Comparison of ENCODE assay signal across 9 cellular contexts in the genomic region with DNA sequence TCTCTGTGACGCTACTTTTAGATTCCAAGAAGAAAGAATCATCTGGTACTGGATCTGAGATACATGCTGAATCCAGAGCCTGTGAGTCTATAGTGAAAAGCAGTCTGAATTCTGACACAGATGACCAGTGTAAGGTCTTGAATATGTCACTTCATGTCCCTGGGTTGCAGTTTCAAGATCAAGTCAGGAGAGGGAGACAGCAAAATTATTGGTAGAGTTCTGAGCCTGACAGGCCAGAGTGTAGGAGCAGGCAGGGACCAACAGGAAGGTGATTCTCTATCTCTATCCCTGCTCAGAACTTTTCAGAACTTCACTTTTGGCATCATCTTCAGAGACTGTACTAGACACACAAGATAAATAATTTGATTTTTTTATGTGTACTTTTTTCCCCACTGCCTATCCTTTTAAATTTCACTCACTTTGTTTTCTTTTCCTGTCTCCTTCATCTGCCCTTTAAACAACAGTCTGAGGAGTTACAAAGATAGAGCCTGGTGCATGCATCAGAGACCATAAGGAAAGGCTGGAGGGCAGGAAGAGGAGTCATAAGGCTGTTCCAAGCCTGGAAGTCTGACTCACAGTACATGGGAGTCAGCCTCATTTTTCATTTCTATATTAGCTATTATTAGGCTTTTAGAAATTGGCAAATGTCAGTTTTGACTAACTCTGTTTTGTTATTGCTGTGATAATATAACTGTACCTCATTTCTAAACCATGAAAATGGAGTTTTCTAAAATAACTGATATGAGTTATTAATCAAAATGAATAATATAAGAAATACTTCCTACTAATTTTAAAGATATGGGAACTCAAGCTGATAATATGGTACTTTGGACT.
DNase-seq lines count a peak whose midpoint lies in the region; ATAC-seq and TF ChIP-seq lines count a peak whose summit lies in the region.
"Had no signal": no experiment of that assay in that cellular context is flagged by ENCODE, and none has a peak within 500 bp of the region (broad histone marks: within the 10 kb centered on the region; RNA-seq: fewer than 3 reads in every experiment).

No MANE protein-coding gene starts in this region.

- H3K4me3 ChIP-seq in right atrium auricular region (no peak overlapping the region), ovary (no peak overlapping the region)

- H3K36me3 ChIP-seq in right atrium auricular region (no peaks in the 10 kb centered on the region), ovary (no peaks in the 10 kb centered on the region)

- H3K27me3 ChIP-seq in right atrium auricular region (no peaks in the 10 kb centered on the region), ovary (no peaks in the 10 kb centered on the region)

- H3K4me1 ChIP-seq in right atrium auricular region = no peaks in the 10 kb centered on the region
- no peaks in the 10 kb centered on the region for H3K4me1 ChIP-seq in ovary (ENCODE audit: insufficient read depth)

- DNase-seq in DMS 273 (lab: John Stamatoyannopoulos, UW; ENCODE audit: unreplicated experiment) (peak; percentile 45), DMS 273 treated with DMSO at 0.1 percent for 48 hours (lab: John Stamatoyannopoulos, UW) (no peak), RPMI7951 (ENCODE audit: low read depth) (peak; percentile 4), right atrium auricular region (ENCODE audit: low spot score) (no peak), mesenteric fat pad (ENCODE audit: low spot score) (no peak), ovary (no peak)
- DNase-seq: right cardiac atrium had no signal

- H3K27ac ChIP-seq in right atrium auricular region = no peak overlapping the region
- no peak overlapping the region for H3K27ac ChIP-seq in ovary

- WGBS in ovary, 3 donors = 85 to 95% (median 91%) methylated on average over 1 of the region's 1 CpG

- TF ChIP-seq POLR2A in ovary (IDR thresholded peaks at IDR 0.05) = no peak

- no peaks in the 10 kb centered on the region for H3K9me3 ChIP-seq in right atrium auricular region
- no peaks in the 10 kb centered on the region for H3K9me3 ChIP-seq in ovary

- peak; percentile 14 to 49 for TF ChIP-seq CTCF in right atrium auricular region (IDR thresholded peaks at IDR 0.05)
- TF ChIP-seq CTCF in ovary (IDR thresholded peaks at IDR 0.05) = no peak

- intact Hi-C loops in ovary (cut with DNase I) = no loop called here

- ATAC-seq in HG03060 (IDR thresholded peaks at IDR 0.05; ENCODE audit: low read depth, unreplicated experiment) (peak; percentile 42), HG02588 (IDR thresholded peaks at IDR 0.05; ENCODE audit: unreplicated experiment) (no peak)

- no peak for TF ChIP-seq EP300 in ovary (IDR thresholded peaks at IDR 0.05)

Comparison
In these comparisons a context has a peak if more than half of its experiments do, and no peak if none do; other contexts are left out.
1. DNase-seq: peak in DMS 273 (single experiment) and RPMI7951 (single experiment); none in DMS 273 treated with DMSO at 0.1 percent for 48 hours (single experiment), right atrium auricular region (single experiment), mesenteric fat pad (single experiment) and ovary (0 of 5).
2. CTCF ChIP-seq: peak in right atrium auricular region (2 of 2); none in ovary (0 of 3).